ENCODE assay signal across 27 cellular contexts in genomic region chrX:74234829-74235228, GRCh38.
DNase-seq lines count a peak whose midpoint lies in the region; ATAC-seq, FAIRE-seq and TF ChIP-seq lines count a peak whose summit lies in the region.
"Had no signal": no experiment of that assay in that cellular context is flagged by ENCODE, and none has a peak within 500 bp of the region (broad histone marks: within the 10 kb centered on the region; RNA-seq: fewer than 3 reads in every experiment).

No MANE protein-coding gene starts in this region.

- TF ChIP-seq EP300 in A549 (IDR thresholded peaks at IDR 0.05), result no peak

- H3K36me3 Mint-ChIP-seq in nephron progenitor cell (ENCODE audit: low read depth), result peaks cover 31% of the 10 kb centered on the region
- H3K36me3 Mint-ChIP-seq: natural killer cell had no signal

- no peak for TF ChIP-seq RAD21 in A549 (conservative IDR thresholded peaks at IDR 0.05 in 1 of 2, IDR thresholded peaks at IDR 0.05 in 1 of 2)

- H3K9ac ChIP-seq in DND-41 (ENCODE audit: low read depth, low read length), result no peak overlapping the region
- H3K9ac ChIP-seq in PC-3 (ENCODE audit: low read length), result no peak overlapping the region
- H3K9ac ChIP-seq: parathyroid adenoma had no signal

- H3K4me3 ChIP-seq in A549 (no peak overlapping the region), DND-41 (ENCODE audit: low read depth in 1 of 2, low read length in 2 of 2) (no peak overlapping the region), PC-3 (ENCODE audit: low read length) (no peak overlapping the region)
- H3K4me3 ChIP-seq: testis, vagina had no signal

- peaks cover 32% of the 10 kb centered on the region for H3K4me1 ChIP-seq in A549
- H3K4me1 ChIP-seq in DND-41 (ENCODE audit: insufficient read depth, low read length), result no peaks in the 10 kb centered on the region
- H3K4me1 ChIP-seq in PC-3 (ENCODE audit: insufficient read depth, low read length), result peaks cover 25% of the 10 kb centered on the region
- H3K4me1 ChIP-seq: parathyroid adenoma, testis, vagina had no signal

- intact Hi-C loops in PC-3 (cut with micrococcal nuclease), result loop anchor here (5.0 kb wide), 1 partner anchor 107 kb away; no protein-coding TSS in a partner anchor

- H2AFZ ChIP-seq in DND-41 (ENCODE audit: low read depth, low read length), result no peak overlapping the region
- no peak overlapping the region for H2AFZ ChIP-seq in PC-3 (ENCODE audit: low read length)
- H2AFZ ChIP-seq: parathyroid adenoma had no signal

- peaks cover 10% of the 10 kb centered on the region for H3F3A ChIP-seq in PC-3 (ENCODE audit: low read length, unreplicated experiment)

- DNase-seq in A549 (ENCODE audit: low read depth in 1 of 2, low spot score in 1 of 2), result peak in 1 of 2 experiments; percentile 27
- DNase-seq in DND-41, result no peak
- DNase-seq in PC-3, result peak; percentile 8
- DNase-seq in dermis blood vessel endothelial cell, result peak; percentile 15
- DNase-seq in nephron progenitor cell, result no peak
- no peak for DNase-seq in GM12891 (ENCODE audit: insufficient read length, low spot score)
- DNase-seq: activated B cell treated with CpG ODN at 0.5 μM for 24 hours; activated naive CD4-positive, alpha-beta T cell treated with anti-CD3 and anti-CD28 coated beads, Interleukin-2, amount 50 U/mL, for 16 hours; amygdala; CD4-positive, CD25-positive, alpha-beta regulatory T cell; cortex of kidney; DMS79 treated with DMSO at 0.1 percent for 48 hours; glutamatergic neuron; kidney; natural killer cell; NCI-H1105 treated with DMSO at 0.1 percent for 48 hours; NCI-H2081; NCI-H510A; right cardiac atrium; stimulated activated CD4-positive, alpha-beta T cell treated with anti-CD3 and anti-CD28 coated beads, Interleukin-4, amount 100 ng/mL, for 1 hour; T-helper 9 cell; testis had no signal

- CTCF ChIA-PET in A549 (lab: Yijun Ruan, JAX), result interaction anchor here (1.2 kb wide), 1 partner anchor 16 kb away, joined by 3 read pairs; no protein-coding TSS in a partner anchor
- CTCF ChIA-PET in PC-3 (lab: Charles Lee), result no interaction called here

- H3K27me3 ChIP-seq in DND-41 (ENCODE audit: insufficient read depth, low read length, poor library complexity) (no peaks in the 10 kb centered on the region), PC-3 (ENCODE audit: low read length) (no peaks in the 10 kb centered on the region)
- H3K27me3 ChIP-seq: testis, vagina had no signal

- peak; percentile 10; the same call in 1 of the 3 replicates for TF ChIP-seq CTCF in A549 (IDR thresholded peaks at IDR 0.05)
- peak; percentile 7 for TF ChIP-seq CTCF in DND-41 (IDR thresholded peaks at IDR 0.05; ENCODE audit: borderline replicate concordance, extremely low read depth, low read length, poor library complexity, severe bottlenecking)
- peak; percentile 38 for TF ChIP-seq CTCF in PC-3 (conservative IDR thresholded peaks at IDR 0.05; ENCODE audit: low read depth, low read length)
- no peak for TF ChIP-seq CTCF in nephron progenitor cell (IDR thresholded peaks at IDR 0.05)

- no peaks in the 10 kb centered on the region for H3K27me3 Mint-ChIP-seq in nephron progenitor cell (ENCODE audit: low read depth, poor library complexity)
- H3K27me3 Mint-ChIP-seq: activated B cell treated with CpG ODN at 0.5 μM for 24 hours; CD4-positive, CD25-positive, alpha-beta regulatory T cell; stimulated activated memory B cell treated with anti-CD40 and anti-IgM and Interleukin-4, amounts not matched to agents 10 μg/mL and 1 μg/mL and 100 μg/mL, for 72 hours had no signal

- FAIRE-seq in A549 (lab: Jason Lieb, UNC) (no peak), GM12891 (lab: Jason Lieb, UNC) (no peak)
- FAIRE-seq: kidney had no signal

- H3K4me1 Mint-ChIP-seq in nephron progenitor cell, result no peaks in the 10 kb centered on the region
- H3K4me1 Mint-ChIP-seq: activated B cell treated with CpG ODN at 0.5 μM for 24 hours; natural killer cell; stimulated activated memory B cell treated with anti-CD40 and anti-IgM and Interleukin-4, amounts not matched to agents 10 μg/mL and 1 μg/mL and 100 μg/mL, for 72 hours had no signal

- TF ChIP-seq POLR2A in A549 (IDR thresholded peaks at IDR 0.05; ENCODE audit: low read length), result no peak
- no peak for TF ChIP-seq POLR2A in GM12891 (IDR thresholded peaks at IDR 0.05; ENCODE audit: low read depth, low read length)

- BruUV-seq in PC-3 (replicated peaks; lab: Mats Ljungman, UMichigan), result no TSS peak

- H3K79me2 ChIP-seq in DND-41 (ENCODE audit: insufficient read depth, low read length), result peaks cover 6% of the 10 kb centered on the region; the same call in 1 of the 2 replicates
- peaks cover 8% of the 10 kb centered on the region; the same call in 1 of the 2 replicates for H3K79me2 ChIP-seq in PC-3 (ENCODE audit: low read length)
- H3K79me2 ChIP-seq: parathyroid adenoma had no signal

- H3K36me3 ChIP-seq in DND-41 (ENCODE audit: insufficient read depth, low read length), result peaks cover 32% of the 10 kb centered on the region
- H3K36me3 ChIP-seq in PC-3 (ENCODE audit: low read depth, low read length), result peaks cover 9% of the 10 kb centered on the region; the same call in 1 of the 2 replicates

- WGBS in A549 (ENCODE audit: missing lambda C conversion rate), result 82% methylated on average over 2 of the region's 2 CpGs

- POLR2A ChIA-PET in A549 (lab: Yijun Ruan, JAX), result no interaction called here
- POLR2A ChIA-PET in PC-3 (lab: Charles Lee; ENCODE audit: unreplicated experiment), result no interaction called here

- no peak overlapping the region for H3K27ac Mint-ChIP-seq in nephron progenitor cell
- H3K27ac Mint-ChIP-seq: activated B cell treated with CpG ODN at 0.5 μM for 24 hours; CD4-positive, CD25-positive, alpha-beta regulatory T cell; natural killer cell; stimulated activated memory B cell treated with anti-CD40 and anti-IgM and Interleukin-4, amounts not matched to agents 10 μg/mL and 1 μg/mL and 100 μg/mL, for 72 hours had no signal

- no peaks in the 10 kb centered on the region for H3K9me2 ChIP-seq in PC-3 (replicated peaks; ENCODE audit: low read length)

- H3K27ac ChIP-seq in A549 (no peak overlapping the region), DND-41 (ENCODE audit: low read length) (no peak overlapping the region), PC-3 (ENCODE audit: low read length) (no peak overlapping the region)
- H3K27ac ChIP-seq: parathyroid adenoma, testis, vagina had no signal

- no peaks in the 10 kb centered on the region for H3K9me3 Mint-ChIP-seq in nephron progenitor cell
- H3K9me3 Mint-ChIP-seq: activated B cell treated with CpG ODN at 0.5 μM for 24 hours; CD4-positive, CD25-positive, alpha-beta regulatory T cell; natural killer cell; stimulated activated memory B cell treated with anti-CD40 and anti-IgM and Interleukin-4, amounts not matched to agents 10 μg/mL and 1 μg/mL and 100 μg/mL, for 72 hours had no signal

- ATAC-seq in A549 (peak in 1 of 2 experiments; percentile 53; a peak in 3 of 6 replicates), DND-41 (ENCODE audit: insufficient read depth, low read depth) (no peak), PC-3 (no peak), GM18867 (IDR thresholded peaks at IDR 0.05; ENCODE audit: unreplicated experiment) (no peak), HG02678 (IDR thresholded peaks at IDR 0.05; ENCODE audit: unreplicated experiment) (no peak)
- ATAC-seq: natural killer cell; right cardiac atrium; stimulated activated memory B cell treated with anti-CD40 and anti-IgM and Interleukin-4, amounts not matched to agents 10 μg/mL and 1 μg/mL and 100 μg/mL, for 72 hours had no signal

- H3K4me3 Mint-ChIP-seq in nephron progenitor cell, result no peak overlapping the region
- H3K4me3 Mint-ChIP-seq: activated B cell treated with CpG ODN at 0.5 μM for 24 hours; CD4-positive, CD25-positive, alpha-beta regulatory T cell; natural killer cell; stimulated activated memory B cell treated with anti-CD40 and anti-IgM and Interleukin-4, amounts not matched to agents 10 μg/mL and 1 μg/mL and 100 μg/mL, for 72 hours had no signal

- H4K20me1 ChIP-seq in DND-41 (ENCODE audit: insufficient read depth, low read length) (no peaks in the 10 kb centered on the region), PC-3 (ENCODE audit: low read length) (no peaks in the 10 kb centered on the region)

- no peak overlapping the region for H3K4me2 ChIP-seq in A549
- H3K4me2 ChIP-seq in DND-41 (ENCODE audit: insufficient read depth, low read length), result no peak overlapping the region
- no peak overlapping the region for H3K4me2 ChIP-seq in PC-3 (ENCODE audit: low read length)

- H3K9me3 ChIP-seq in A549 (no peaks in the 10 kb centered on the region), DND-41 (ENCODE audit: insufficient read depth, low read length, severe bottlenecking) (no peaks in the 10 kb centered on the region), PC-3 (ENCODE audit: low read length) (no peaks in the 10 kb centered on the region)
- H3K9me3 ChIP-seq: testis, vagina had no signal

TF ChIP-seq in A549, 52 proteins besides CTCF, POLR2A, EP300 and RAD21:
- no peak for TF ChIP-seq FOSB (CRISPR knock-in tag; IDR thresholded peaks at IDR 0.05)

TF ChIP-seq in GM12891, 5 proteins besides CTCF, POLR2A, EP300 and RAD21:
- TF ChIP-seq POLR2AphosphoS5 (IDR thresholded peaks at IDR 0.05; ENCODE audit: low read depth, low read length), result no peak
- TF ChIP-seq POU2F2 (IDR thresholded peaks at IDR 0.05; ENCODE audit: low read depth, low read length), result no peak
- TF ChIP-seq PAX5 (IDR thresholded peaks at IDR 0.05; ENCODE audit: insufficient read depth, low read length, severe bottlenecking), result no peak
- no peak for TF ChIP-seq SPI1 (IDR thresholded peaks at IDR 0.05; ENCODE audit: low read depth, low read length)
- TF ChIP-seq TAF1 (IDR thresholded peaks at IDR 0.05; ENCODE audit: low read depth, low read length), result no peak

Comparison
In these comparisons a context has a peak if more than half of its experiments do, and no peak if none do; other contexts are left out.
1. DNase-seq: peak in PC-3 (single experiment) and dermis blood vessel endothelial cell (single experiment); none in DND-41 (single experiment), nephron progenitor cell (single experiment) and GM12891 (single experiment).